32 cellular contexts compared by ENCODE assay signal in genomic region chr21:35896060-35896459, GRCh38.
DNase-seq lines count a peak whose midpoint lies in the region; ATAC-seq, FAIRE-seq and TF ChIP-seq lines count a peak whose summit lies in the region.
"Had no signal": no experiment of that assay in that cellular context is flagged by ENCODE, and none has a peak within 500 bp of the region (broad histone marks: within the 10 kb centered on the region; RNA-seq: fewer than 3 reads in every experiment).

No MANE protein-coding gene starts in this region.

- H3K27me3 ChIP-seq in trophoblast cell (ENCODE audit: insufficient read depth, low read length): no peaks in the 10 kb centered on the region
- H3K27me3 ChIP-seq: left lung, Peyer's patch, suprapubic skin had no signal

- peak overlapping the region; percentile 12 for H3K14ac ChIP-seq in trophoblast cell (ENCODE audit: low read length)

- TF ChIP-seq CTCF in GM20000 (IDR thresholded peaks at IDR 0.05; ENCODE audit: extremely low read depth, missing control alignments): no peak

- H3K9me3 Mint-ChIP-seq in activated naive CD4-positive, alpha-beta T cell treated with anti-CD3 and anti-CD28 coated beads, Interleukin-2, amount 10 ng/mL, durations not matched to agents 7 days and 5 days: no peaks in the 10 kb centered on the region
- H3K9me3 Mint-ChIP-seq: activated CD4-positive, alpha-beta T cell treated with anti-CD3 and anti-CD28 coated beads, Interleukin-2, amount 10 ng/mL, durations not matched to agents 7 days and 5 days; activated naive CD8-positive, alpha-beta T cell treated with anti-CD3 and anti-CD28 coated beads for 36 hours; activated T-helper 1 cell treated with anti-CD3 and anti-CD28 coated beads, Interleukin-12 subunit alpha, Interleukin-12 subunit beta, Interleukin-2, Interleukin-4 antibody, amounts not matched to agents 30 ng/mL and 10 ng/mL and 1 ng/mL, durations not matched to agents 14 hours and 24 hours and 36 hours; CD4-positive, alpha-beta T cell; stimulated activated effector memory CD8-positive, alpha-beta T cell treated with anti-CD3 and anti-CD28 coated beads, Interleukin-12 subunit alpha, Interleukin-12 subunit beta, amount 100 ng/mL, for 72 hours; T-helper 1 cell treated with Interleukin-12 subunit alpha and Interleukin-12 subunit beta and Interleukin-4 antibody, amounts not matched to agents 30 μg/mL and 1 μg/mL, for 36 hours had no signal

- ATAC-seq in HG02884 (IDR thresholded peaks at IDR 0.05; ENCODE audit: unreplicated experiment): peak; percentile 48
- ATAC-seq in GM19395 (IDR thresholded peaks at IDR 0.05; ENCODE audit: unreplicated experiment): no peak
- ATAC-seq: HepG2; left lung; naive thymus-derived CD4-positive, alpha-beta T cell; stimulated activated effector memory CD8-positive, alpha-beta T cell treated with anti-CD3 and anti-CD28 coated beads, Interleukin-12 subunit alpha, Interleukin-12 subunit beta, amount 100 ng/mL, for 72 hours had no signal

- H3K4me3 Mint-ChIP-seq in activated naive CD4-positive, alpha-beta T cell treated with anti-CD3 and anti-CD28 coated beads, Interleukin-2, amount 10 ng/mL, durations not matched to agents 7 days and 5 days: no peak overlapping the region
- H3K4me3 Mint-ChIP-seq: activated CD4-positive, alpha-beta T cell treated with anti-CD3 and anti-CD28 coated beads, Interleukin-2, amount 10 ng/mL, durations not matched to agents 7 days and 5 days; activated naive CD8-positive, alpha-beta T cell treated with anti-CD3 and anti-CD28 coated beads for 36 hours; activated T-helper 1 cell treated with anti-CD3 and anti-CD28 coated beads, Interleukin-12 subunit alpha, Interleukin-12 subunit beta, Interleukin-2, Interleukin-4 antibody, amounts not matched to agents 30 ng/mL and 10 ng/mL and 1 ng/mL, durations not matched to agents 14 hours and 24 hours and 36 hours; CD4-positive, alpha-beta T cell; immature natural killer cell; naive thymus-derived CD4-positive, alpha-beta T cell; stimulated activated effector memory CD8-positive, alpha-beta T cell treated with anti-CD3 and anti-CD28 coated beads, Interleukin-12 subunit alpha, Interleukin-12 subunit beta, amount 100 ng/mL, for 72 hours; T-helper 1 cell treated with Interleukin-12 subunit alpha and Interleukin-12 subunit beta and Interleukin-4 antibody, amounts not matched to agents 30 μg/mL and 1 μg/mL, for 36 hours had no signal

- no peaks in the 10 kb centered on the region for H3K79me2 ChIP-seq in trophoblast cell (ENCODE audit: control insufficient read depth, insufficient read depth, low read length, poor library complexity)

- no peak overlapping the region for H4K12ac ChIP-seq in trophoblast cell (ENCODE audit: low read depth, low read length)

- H3K9me3 ChIP-seq in trophoblast cell (ENCODE audit: insufficient read depth, low read depth, low read length): peaks cover 6% of the 10 kb centered on the region
- H3K9me3 ChIP-seq: left lung, Peyer's patch, SJCRH30, suprapubic skin had no signal

- WGBS in trophoblast cell (ENCODE audit: extremely low coverage, insufficient coverage, insufficient read length): no CpG with 5 or more reads among the region's 3 CpGs

- H2AK5ac ChIP-seq in trophoblast cell (ENCODE audit: low read length): no peak overlapping the region

- no peak for DNase-seq in GM12892 (ENCODE audit: insufficient read length)
- DNase-seq in GM20000 (ENCODE audit: low spot score): peak; percentile 64
- DNase-seq in trophoblast cell: no peak
- no peak for DNase-seq in SHP77 treated with DMSO at 0.1 percent for 48 hours (lab: John Stamatoyannopoulos, UW)
- no peak for DNase-seq in activated naive CD4-positive, alpha-beta T cell treated with anti-CD3 and anti-CD28 coated beads, Interleukin-2, amount 10 ng/mL, durations not matched to agents 7 days and 5 days
- DNase-seq: activated CD4-positive, alpha-beta T cell treated with anti-CD3 and anti-CD28 coated beads, Interleukin-2, amount 10 ng/mL, durations not matched to agents 7 days and 5 days; activated naive CD8-positive, alpha-beta T cell treated with anti-CD3 and anti-CD28 coated beads for 36 hours; CD4-positive, alpha-beta T cell; DMS 273 treated with DMSO at 0.1 percent for 48 hours; effector CD4-positive, alpha-beta T cell; erythroblast; foreskin fibroblast; GDM1; H7; immature natural killer cell; left lung; naive thymus-derived CD4-positive, alpha-beta T cell; NCI-H1092 treated with DMSO at 0.1 percent for 48 hours; NCI-H2029; occipital lobe; Peyer's patch; SJCRH30; small intestine; stimulated activated CD4-positive, alpha-beta T cell treated with anti-CD3 and anti-CD28 coated beads, Interleukin-2, amount 100 ng/mL, for 24 hours had no signal

- no peak overlapping the region for H3K27ac Mint-ChIP-seq in activated naive CD4-positive, alpha-beta T cell treated with anti-CD3 and anti-CD28 coated beads, Interleukin-2, amount 10 ng/mL, durations not matched to agents 7 days and 5 days
- H3K27ac Mint-ChIP-seq: activated CD4-positive, alpha-beta T cell treated with anti-CD3 and anti-CD28 coated beads, Interleukin-2, amount 10 ng/mL, durations not matched to agents 7 days and 5 days; activated naive CD8-positive, alpha-beta T cell treated with anti-CD3 and anti-CD28 coated beads for 36 hours; activated T-helper 1 cell treated with anti-CD3 and anti-CD28 coated beads, Interleukin-12 subunit alpha, Interleukin-12 subunit beta, Interleukin-2, Interleukin-4 antibody, amounts not matched to agents 30 ng/mL and 10 ng/mL and 1 ng/mL, durations not matched to agents 14 hours and 24 hours and 36 hours; CD4-positive, alpha-beta T cell; immature natural killer cell; naive thymus-derived CD4-positive, alpha-beta T cell; stimulated activated effector memory CD8-positive, alpha-beta T cell treated with anti-CD3 and anti-CD28 coated beads, Interleukin-12 subunit alpha, Interleukin-12 subunit beta, amount 100 ng/mL, for 72 hours; T-helper 1 cell treated with Interleukin-12 subunit alpha and Interleukin-12 subunit beta and Interleukin-4 antibody, amounts not matched to agents 30 μg/mL and 1 μg/mL, for 36 hours had no signal

- no peak overlapping the region for H2AFZ ChIP-seq in trophoblast cell (ENCODE audit: insufficient read depth, low read length, poor library complexity)

- no peak overlapping the region for H2BK12ac ChIP-seq in trophoblast cell (ENCODE audit: low read length)

- peaks cover 2% of the 10 kb centered on the region for H3K79me1 ChIP-seq in trophoblast cell (ENCODE audit: low read length)

- CTCF ChIA-PET in activated naive CD4-positive, alpha-beta T cell treated with anti-CD3 and anti-CD28 coated beads, Interleukin-2, amount 10 ng/mL, durations not matched to agents 7 days and 5 days (lab: Charles Lee): no interaction called here

- H3K4ac ChIP-seq in trophoblast cell (ENCODE audit: low read depth, low read length): no peak overlapping the region

- no peak for TF ChIP-seq POLR2A in GM12892 (IDR thresholded peaks at IDR 0.05; ENCODE audit: low read depth, low read length)

- peak overlapping the region; percentile 10 for H3K4me2 ChIP-seq in trophoblast cell (ENCODE audit: low read length)

- peaks cover 0 to 3% of the 10 kb centered on the region in 2 experiments for H3K4me1 ChIP-seq in trophoblast cell (ENCODE audit: control insufficient read depth in 1 of 2, insufficient read depth in 2 of 2, low read length in 2 of 2)
- H3K4me1 ChIP-seq: left lung, Peyer's patch, SJCRH30 had no signal

- no peak overlapping the region for H3K23ac ChIP-seq in trophoblast cell (ENCODE audit: low read length)

- peak overlapping the region; percentile 71 for H4K91ac ChIP-seq in trophoblast cell (ENCODE audit: low read depth, low read length)

- H3K27me3 Mint-ChIP-seq in activated naive CD4-positive, alpha-beta T cell treated with anti-CD3 and anti-CD28 coated beads, Interleukin-2, amount 10 ng/mL, durations not matched to agents 7 days and 5 days: peaks cover 13% of the 10 kb centered on the region
- H3K27me3 Mint-ChIP-seq: activated CD4-positive, alpha-beta T cell treated with anti-CD3 and anti-CD28 coated beads, Interleukin-2, amount 10 ng/mL, durations not matched to agents 7 days and 5 days had no signal

- no peak overlapping the region for H3K9ac ChIP-seq in trophoblast cell (ENCODE audit: low read length)

- no peaks in the 10 kb centered on the region for H3K36me3 ChIP-seq in trophoblast cell (ENCODE audit: control insufficient read depth in 1 of 2, insufficient read depth in 2 of 2, low read length in 2 of 2)
- H3K36me3 ChIP-seq: left lung, Peyer's patch, SJCRH30, suprapubic skin had no signal

- H3K4me3 ChIP-seq in trophoblast cell (ENCODE audit: low read depth, low read length): no peak overlapping the region
- H3K4me3 ChIP-seq: left lung, Peyer's patch, SJCRH30, suprapubic skin had no signal

- no peak overlapping the region for H4K8ac ChIP-seq in trophoblast cell (ENCODE audit: low read depth, low read length)

- no peak overlapping the region for H2BK120ac ChIP-seq in trophoblast cell (ENCODE audit: insufficient read depth, low read length, poor library complexity)

- H3K36me3 Mint-ChIP-seq in activated naive CD4-positive, alpha-beta T cell treated with anti-CD3 and anti-CD28 coated beads, Interleukin-2, amount 10 ng/mL, durations not matched to agents 7 days and 5 days: no peaks in the 10 kb centered on the region
- H3K36me3 Mint-ChIP-seq: activated naive CD8-positive, alpha-beta T cell treated with anti-CD3 and anti-CD28 coated beads for 36 hours; immature natural killer cell; stimulated activated effector memory CD8-positive, alpha-beta T cell treated with anti-CD3 and anti-CD28 coated beads, Interleukin-12 subunit alpha, Interleukin-12 subunit beta, amount 100 ng/mL, for 72 hours had no signal

- H2BK5ac ChIP-seq in trophoblast cell (ENCODE audit: low read depth, low read length, poor library complexity): peak overlapping the region; percentile 34

- peak overlapping the region; percentile 50 for H3K27ac ChIP-seq in trophoblast cell (ENCODE audit: low read depth, low read length)
- H3K27ac ChIP-seq: left lung, Peyer's patch, SJCRH30, suprapubic skin had no signal

- H3K4me1 Mint-ChIP-seq in activated naive CD4-positive, alpha-beta T cell treated with anti-CD3 and anti-CD28 coated beads, Interleukin-2, amount 10 ng/mL, durations not matched to agents 7 days and 5 days: no peaks in the 10 kb centered on the region
- H3K4me1 Mint-ChIP-seq: activated CD4-positive, alpha-beta T cell treated with anti-CD3 and anti-CD28 coated beads, Interleukin-2, amount 10 ng/mL, durations not matched to agents 7 days and 5 days; activated naive CD8-positive, alpha-beta T cell treated with anti-CD3 and anti-CD28 coated beads for 36 hours; immature natural killer cell; stimulated activated effector memory CD8-positive, alpha-beta T cell treated with anti-CD3 and anti-CD28 coated beads, Interleukin-12 subunit alpha, Interleukin-12 subunit beta, amount 100 ng/mL, for 72 hours had no signal

- FAIRE-seq in GM12892 (lab: Jason Lieb, UNC): peak; percentile 87
- FAIRE-seq: HepG2, small intestine, urothelium cell line had no signal

- no peak overlapping the region for H3K18ac ChIP-seq in trophoblast cell (ENCODE audit: low read length)
